10 cellular contexts compared by ENCODE assay signal in genomic region chr4:145830699-145831098, GRCh38.
A peak's percentile ranks its signal among the peaks of the same experiment; 100 is the strongest.
DNase-seq lines count a peak whose midpoint lies in the region; ATAC-seq and TF ChIP-seq lines count a peak whose summit lies in the region.
"Had no signal": no experiment of that assay in that cellular context is flagged by ENCODE, and none has a peak within 500 bp of the region (broad histone marks: within the 10 kb centered on the region; RNA-seq: fewer than 3 reads in every experiment).

No MANE protein-coding gene starts in this region.

- in situ Hi-C loops in GM13977 (cut with MboI; ENCODE audit: low pct_unique_long_range_greater_than_20kb, low sequenced_read_pairs, unreplicated experiment), result no loop called here

- CTCF ChIA-PET in WTC11 (lab: Charles Lee), result no interaction called here

- ATAC-seq in GM21423 (IDR thresholded peaks at IDR 0.05; ENCODE audit: unreplicated experiment) (peak; percentile 62), HG03342 (IDR thresholded peaks at IDR 0.05; ENCODE audit: unreplicated experiment) (peak; percentile 61), WTC11 (peak; percentile 67), esophagus mucosa (no peak)

- peak; percentile 43 for DNase-seq in GM13977 (ENCODE audit: low spot score)
- no peak for DNase-seq in WTC11 (ENCODE audit: low spot score)
- no peak for DNase-seq in NCI-H345 treated with DMSO at 0.1 percent for 48 hours (lab: John Stamatoyannopoulos, UW; ENCODE audit: unreplicated experiment)
- no peak for DNase-seq in cerebellum (ENCODE audit: low spot score)
- DNase-seq in DMS153 treated with DMSO at 0.1 percent for 48 hours (lab: John Stamatoyannopoulos, UW; ENCODE audit: unreplicated experiment), result no peak
- DNase-seq: heart left ventricle, pancreas had no signal

- peak overlapping the region; percentile 89 for H3K27ac Mint-ChIP-seq in WTC11

- H3K4me3 Mint-ChIP-seq in WTC11, result no peak overlapping the region

- H3K36me3 Mint-ChIP-seq in WTC11, result peaks cover 62% of the 10 kb centered on the region

- H3K27me3 Mint-ChIP-seq in WTC11 (ENCODE audit: low read depth), result peaks cover 6% of the 10 kb centered on the region; the same call in 1 of the 2 replicates

- POLR2A ChIA-PET in WTC11 (lab: Charles Lee), result no interaction called here

- peaks cover 24% of the 10 kb centered on the region for H3K9me3 Mint-ChIP-seq in WTC11

- TF ChIP-seq CTCF in GM13977 (IDR thresholded peaks at IDR 0.05; ENCODE audit: extremely low read depth, insufficient read depth, missing control alignments) (no peak), WTC11 (IDR thresholded peaks at IDR 0.05) (no peak)

- peaks cover 42% of the 10 kb centered on the region for H3K4me1 Mint-ChIP-seq in WTC11

TF ChIP-seq in WTC11, 78 proteins besides CTCF, POLR2A, EP300 and RAD21:
- TF ChIP-seq AFF4 (CRISPR knock-in tag; IDR thresholded peaks at IDR 0.05; ENCODE audit: borderline replicate concordance) (no peak), RORB (CRISPR knock-in tag; IDR thresholded peaks at IDR 0.05) (no peak), JAZF1 (CRISPR knock-in tag; IDR thresholded peaks at IDR 0.05) (no peak), ZNF219 (CRISPR knock-in tag; IDR thresholded peaks at IDR 0.05; ENCODE audit: borderline replicate concordance) (no peak), USF2 (CRISPR knock-in tag; IDR thresholded peaks at IDR 0.05) (no peak), E2F4 (CRISPR knock-in tag; IDR thresholded peaks at IDR 0.05; ENCODE audit: borderline replicate concordance, low read depth) (no peak), MLX (CRISPR knock-in tag; IDR thresholded peaks at IDR 0.05) (no peak), PRRX2 (CRISPR knock-in tag; IDR thresholded peaks at IDR 0.05) (no peak), ZMAT4 (CRISPR knock-in tag; IDR thresholded peaks at IDR 0.05) (no peak), FOXP1 (CRISPR knock-in tag; IDR thresholded peaks at IDR 0.05; ENCODE audit: borderline replicate concordance) (no peak), GRHL2 (CRISPR knock-in tag; IDR thresholded peaks at IDR 0.05; ENCODE audit: insufficient replicate concordance, severe bottlenecking) (no peak), ZNF396 (CRISPR knock-in tag; IDR thresholded peaks at IDR 0.05; ENCODE audit: borderline replicate concordance) (no peak)
- TF ChIP-seq, protein P1, sequence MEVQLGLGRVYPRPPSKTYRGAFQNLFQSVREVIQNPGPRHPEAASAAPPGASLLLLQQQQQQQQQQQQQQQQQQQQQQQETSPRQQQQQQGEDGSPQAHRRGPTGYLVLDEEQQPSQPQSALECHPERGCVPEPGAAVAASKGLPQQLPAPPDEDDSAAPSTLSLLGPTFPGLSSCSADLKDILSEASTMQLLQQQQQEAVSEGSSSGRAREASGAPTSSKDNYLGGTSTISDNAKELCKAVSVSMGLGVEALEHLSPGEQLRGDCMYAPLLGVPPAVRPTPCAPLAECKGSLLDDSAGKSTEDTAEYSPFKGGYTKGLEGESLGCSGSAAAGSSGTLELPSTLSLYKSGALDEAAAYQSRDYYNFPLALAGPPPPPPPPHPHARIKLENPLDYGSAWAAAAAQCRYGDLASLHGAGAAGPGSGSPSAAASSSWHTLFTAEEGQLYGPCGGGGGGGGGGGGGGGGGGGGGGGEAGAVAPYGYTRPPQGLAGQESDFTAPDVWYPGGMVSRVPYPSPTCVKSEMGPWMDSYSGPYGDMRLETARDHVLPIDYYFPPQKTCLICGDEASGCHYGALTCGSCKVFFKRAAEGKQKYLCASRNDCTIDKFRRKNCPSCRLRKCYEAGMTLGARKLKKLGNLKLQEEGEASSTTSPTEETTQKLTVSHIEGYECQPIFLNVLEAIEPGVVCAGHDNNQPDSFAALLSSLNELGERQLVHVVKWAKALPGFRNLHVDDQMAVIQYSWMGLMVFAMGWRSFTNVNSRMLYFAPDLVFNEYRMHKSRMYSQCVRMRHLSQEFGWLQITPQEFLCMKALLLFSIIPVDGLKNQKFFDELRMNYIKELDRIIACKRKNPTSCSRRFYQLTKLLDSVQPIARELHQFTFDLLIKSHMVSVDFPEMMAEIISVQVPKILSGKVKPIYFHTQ (CRISPR knock-in tag; IDR thresholded peaks at IDR 0.05), result no peak
- TF ChIP-seq, protein P2, sequence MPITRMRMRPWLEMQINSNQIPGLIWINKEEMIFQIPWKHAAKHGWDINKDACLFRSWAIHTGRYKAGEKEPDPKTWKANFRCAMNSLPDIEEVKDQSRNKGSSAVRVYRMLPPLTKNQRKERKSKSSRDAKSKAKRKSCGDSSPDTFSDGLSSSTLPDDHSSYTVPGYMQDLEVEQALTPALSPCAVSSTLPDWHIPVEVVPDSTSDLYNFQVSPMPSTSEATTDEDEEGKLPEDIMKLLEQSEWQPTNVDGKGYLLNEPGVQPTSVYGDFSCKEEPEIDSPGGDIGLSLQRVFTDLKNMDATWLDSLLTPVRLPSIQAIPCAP (CRISPR knock-in tag; IDR thresholded peaks at IDR 0.05), result no peak
TF ChIP-seq in WTC11: peak in this region for 0.
